ENCODE assay signal across 1 cellular context in genomic region chr12:64470507-64470906, GRCh38.
TF ChIP-seq lines count a peak whose summit lies in the region.

No MANE protein-coding gene starts in this region.

TF ChIP-seq in IMR-90, 13 proteins besides CTCF, POLR2A, EP300 and RAD21 (continued from another document):
- no peak for TF ChIP-seq USF2 (IDR thresholded peaks at IDR 0.05; ENCODE audit: low read depth, low read length)
- TF ChIP-seq RFX5 (IDR thresholded peaks at IDR 0.05; ENCODE audit: low read depth, low read length), result no peak
- no peak for TF ChIP-seq CEBPB (IDR thresholded peaks at IDR 0.05; ENCODE audit: low read depth, low read length)
- TF ChIP-seq NFE2L2 (IDR thresholded peaks at IDR 0.05; ENCODE audit: low read depth, low read length), result no peak
- no peak for TF ChIP-seq MXI1 (IDR thresholded peaks at IDR 0.05; ENCODE audit: borderline replicate concordance, low read depth, low read length)
- no peak for TF ChIP-seq MAZ (IDR thresholded peaks at IDR 0.05; ENCODE audit: borderline replicate concordance, low read depth, low read length)
- no peak for TF ChIP-seq RCOR1 (IDR thresholded peaks at IDR 0.05; ENCODE audit: insufficient replicate concordance, low read length)
- TF ChIP-seq CHD1 (IDR thresholded peaks at IDR 0.05; ENCODE audit: low read depth, low read length), result no peak
TF ChIP-seq in IMR-90: peak in this region for 0.
